10 cellular contexts compared by ENCODE assay signal in genomic region chr1:161721738-161722343, GRCh38. TPM values are rescaled to one million over a fixed set of nuclear protein-coding genes. Genes with fewer than 3 reads are reported as not detected.
A peak's percentile ranks its signal among the peaks of the same experiment; 100 is the strongest.
DNase-seq lines count a peak whose midpoint lies in the region; ATAC-seq and TF ChIP-seq lines count a peak whose summit lies in the region.
"Had no signal": no experiment of that assay in that cellular context is flagged by ENCODE, and none has a peak within 500 bp of the region (broad histone marks: within the 10 kb centered on the region; RNA-seq: fewer than 3 reads in every experiment).

No MANE protein-coding gene starts in this region.

- peak overlapping the region in 1 of 2 experiments; percentile 8; a peak in 1 of 4 replicates for H3K4me3 ChIP-seq in HCT116 (replicated peaks in 1 of 2; ENCODE audit: low read depth in 1 of 2, low read length in 2 of 2)
- no peak overlapping the region for H3K4me3 ChIP-seq in cardiac fibroblast (replicated peaks in 1 of 2; ENCODE audit: low read depth in 2 of 2, low read length in 2 of 2)
- H3K4me3 ChIP-seq: SK-N-MC had no signal

- no peaks in the 10 kb centered on the region for H3K9me3 Mint-ChIP-seq in stimulated activated effector memory CD8-positive, alpha-beta T cell treated with anti-CD3 and anti-CD28 coated beads, Interleukin-12 subunit alpha, Interleukin-12 subunit beta, amount 100 ng/mL, for 72 hours
- H3K9me3 Mint-ChIP-seq: activated T-cell treated with anti-CD3 and anti-CD28 coated beads, Interleukin-2, amount 50 U/mL, for 24 hours; IgD-negative memory B cell had no signal

- H3K27me3 ChIP-seq in HCT116 (ENCODE audit: insufficient read depth, low read length): no peaks in the 10 kb centered on the region

- H3K9me2 ChIP-seq in HCT116 (ENCODE audit: insufficient read depth): no peaks in the 10 kb centered on the region

- no peak for TF ChIP-seq RAD21 in HCT116 (IDR thresholded peaks at IDR 0.05; ENCODE audit: low read depth)

- H3K4me3 Mint-ChIP-seq in stimulated activated effector memory CD8-positive, alpha-beta T cell treated with anti-CD3 and anti-CD28 coated beads, Interleukin-12 subunit alpha, Interleukin-12 subunit beta, amount 100 ng/mL, for 72 hours: no peak overlapping the region
- H3K4me3 Mint-ChIP-seq: activated T-cell treated with anti-CD3 and anti-CD28 coated beads, Interleukin-2, amount 50 U/mL, for 24 hours had no signal

- BruUV-seq in HCT116 (replicated peaks; lab: Mats Ljungman, UMichigan): no TSS peak

- DNase-seq in HCT116 (ENCODE audit: low read depth, low spot score): no peak
- DNase-seq in OCI-M1 (lab: John Stamatoyannopoulos, UW): peak; percentile 91
- DNase-seq in cardiac fibroblast (ENCODE audit: low read depth in 2 of 2): peak; percentile 79 to 88
- DNase-seq in stimulated activated effector memory CD8-positive, alpha-beta T cell treated with anti-CD3 and anti-CD28 coated beads, Interleukin-12 subunit alpha, Interleukin-12 subunit beta, amount 100 ng/mL, for 72 hours (ENCODE audit: low spot score in 2 of 2): no peak
- DNase-seq in NCI-H345 (lab: John Stamatoyannopoulos, UW): no peak
- no peak for DNase-seq in activated effector memory CD4-positive, alpha-beta T cell treated with Interleukin-2 at 50 U/mL for 16 hours
- no peak for DNase-seq in hypothalamus (lab: John Stamatoyannopoulos, UW)
- DNase-seq: activated T-cell treated with anti-CD3 and anti-CD28 coated beads, Interleukin-2, amount 50 U/mL, for 24 hours had no signal

- H3K36me3 Mint-ChIP-seq in stimulated activated effector memory CD8-positive, alpha-beta T cell treated with anti-CD3 and anti-CD28 coated beads, Interleukin-12 subunit alpha, Interleukin-12 subunit beta, amount 100 ng/mL, for 72 hours: no peaks in the 10 kb centered on the region

- peaks cover 38% of the 10 kb centered on the region for H3K4me1 Mint-ChIP-seq in stimulated activated effector memory CD8-positive, alpha-beta T cell treated with anti-CD3 and anti-CD28 coated beads, Interleukin-12 subunit alpha, Interleukin-12 subunit beta, amount 100 ng/mL, for 72 hours

- H2AFZ ChIP-seq in HCT116 (ENCODE audit: low read depth, low read length, poor library complexity, severe bottlenecking): peak overlapping the region; percentile 10

- peak; percentile 25; the same call in 1 of the 2 replicates for ATAC-seq in HCT116
- ATAC-seq in stimulated activated effector memory CD8-positive, alpha-beta T cell treated with anti-CD3 and anti-CD28 coated beads, Interleukin-12 subunit alpha, Interleukin-12 subunit beta, amount 100 ng/mL, for 72 hours: peak; percentile 69

- intact Hi-C loops in HCT116 (cut with micrococcal nuclease): no loop called here

- no peaks in the 10 kb centered on the region for H3K9me3 ChIP-seq in HCT116 (ENCODE audit: control insufficient read depth in 1 of 2, insufficient read depth in 1 of 2, low read depth in 1 of 2, low read length in 2 of 2)

- CTCF ChIA-PET in HCT116 (lab: Charles Lee): interaction anchor here (1.3 kb wide), 1 partner anchor 17 kb away, joined by 3 read pairs; no protein-coding TSS in a partner anchor

- RAD21 ChIA-PET in HCT116 (lab: Charles Lee; ENCODE audit: low non-redundant PET in 1 of 2, low total read pairs in 2 of 2, uncharacterized antibody in 2 of 2, unreplicated experiment in 2 of 2): no interaction called here

- no peak overlapping the region for H3K9ac ChIP-seq in HCT116 (ENCODE audit: low read length)

- TF ChIP-seq POLR2A in HCT116 (IDR thresholded peaks at IDR 0.05; ENCODE audit: borderline replicate concordance, extremely low read depth, insufficient read depth, insufficient read length): no peak

- peak overlapping the region; percentile 59 for H3K4me2 ChIP-seq in HCT116 (ENCODE audit: low read length)

- no peaks in the 10 kb centered on the region for H3K36me3 ChIP-seq in HCT116 (ENCODE audit: control insufficient read depth in 1 of 2, insufficient read depth in 2 of 2, low read length in 2 of 2)

- H3K79me2 ChIP-seq in HCT116 (ENCODE audit: insufficient read depth, low read length): no peaks in the 10 kb centered on the region; the same call in 1 of the 2 replicates

- POLR2A ChIA-PET in HCT116 (lab: Charles Lee): no interaction called here

- no peak overlapping the region for H3K27ac Mint-ChIP-seq in stimulated activated effector memory CD8-positive, alpha-beta T cell treated with anti-CD3 and anti-CD28 coated beads, Interleukin-12 subunit alpha, Interleukin-12 subunit beta, amount 100 ng/mL, for 72 hours
- H3K27ac Mint-ChIP-seq: activated T-cell treated with anti-CD3 and anti-CD28 coated beads, Interleukin-2, amount 50 U/mL, for 24 hours; IgD-negative memory B cell had no signal

- no peaks in the 10 kb centered on the region for H4K20me1 ChIP-seq in HCT116 (ENCODE audit: insufficient read depth)

- TF ChIP-seq CTCF in HCT116 (IDR thresholded peaks at IDR 0.05 in 2 of 3, conservative IDR thresholded peaks at IDR 0.05 in 1 of 3; ENCODE audit: borderline replicate concordance in 1 of 3, insufficient read depth in 1 of 3, low read depth in 2 of 3, low read length in 2 of 3) (no peak), cardiac fibroblast (IDR thresholded peaks at IDR 0.05; ENCODE audit: low read depth, low read length) (no peak)

- H3K4me1 ChIP-seq in HCT116 (ENCODE audit: control insufficient read depth in 1 of 2, insufficient read depth in 2 of 2, low read length in 2 of 2): peaks cover 12 to 55% of the 10 kb centered on the region in 2 experiments

- no peak overlapping the region for H3K27ac ChIP-seq in HCT116 (ENCODE audit: low read depth, low read length)
- H3K27ac ChIP-seq: SK-N-MC had no signal

TF ChIP-seq in HCT116, 20 proteins besides CTCF, POLR2A, EP300 and RAD21:
- TF ChIP-seq TCF7L2 (IDR thresholded peaks at IDR 0.05; ENCODE audit: borderline replicate concordance, extremely low read depth, insufficient read depth, insufficient read length) (peak; percentile 5), SP1 (IDR thresholded peaks at IDR 0.05; ENCODE audit: low read depth) (0 out of 2 replicates have a peak, but pooled peaks have one; percentile 27), ELF1 (IDR thresholded peaks at IDR 0.05; ENCODE audit: borderline replicate concordance, low read depth) (no peak), CBX3 (IDR thresholded peaks at IDR 0.05; ENCODE audit: low read depth) (peak; percentile 37; the same call in 1 of the 2 replicates), YY1 (IDR thresholded peaks at IDR 0.05; ENCODE audit: extremely low read depth, insufficient replicate concordance, low read depth, low read length) (no peak), FOSL1 (IDR thresholded peaks at IDR 0.05; ENCODE audit: low read depth) (peak; percentile 30; the same call in 1 of the 2 replicates)
- TF ChIP-seq, protein P1, sequence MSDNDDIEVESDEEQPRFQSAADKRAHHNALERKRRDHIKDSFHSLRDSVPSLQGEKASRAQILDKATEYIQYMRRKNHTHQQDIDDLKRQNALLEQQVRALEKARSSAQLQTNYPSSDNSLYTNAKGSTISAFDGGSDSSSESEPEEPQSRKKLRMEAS (IDR thresholded peaks at IDR 0.05): 0 out of 2 replicates have a peak, but pooled peaks have one; percentile 7

RNA-seq across cellular contexts. Expression of gene FCRLB, which starts 0.5 kb away (rescaled TPM):
- 1.0 TPM for total RNA-seq in HCT116 (2021; ENCODE audit: unreplicated experiment)
- 0.56 and 1.1 TPM in 2 replicates for polyA plus RNA-seq in HCT116 (2012)

RNA-seq across cellular contexts. Expression of gene FCRLA, which starts 14.8 kb away (rescaled TPM):
- total RNA-seq in HCT116 (2021; ENCODE audit: unreplicated experiment): 0.25 TPM
- polyA plus RNA-seq in HCT116 (2012): 0.10 and 0.27 TPM in 2 replicates

RNA-seq across cellular contexts. Expression of gene DUSP12, which starts 27.7 kb away (rescaled TPM):
- 31.6 TPM for total RNA-seq in HCT116 (2021; ENCODE audit: unreplicated experiment)
- polyA plus RNA-seq in HCT116 (2012): 24.2 and 28.3 TPM in 2 replicates

RNA-seq across cellular contexts. Expression of gene ATF6, which starts 44.3 kb away (rescaled TPM):
- total RNA-seq in HCT116 (2021; ENCODE audit: unreplicated experiment): 20.9 TPM
- 14.7 and 16.4 TPM in 2 replicates for polyA plus RNA-seq in HCT116 (2012)

RNA-seq across cellular contexts. Expression of gene FCGR2B, which starts 58.9 kb away (rescaled TPM):
- total RNA-seq in HCT116 (2021; ENCODE audit: unreplicated experiment): not detected
- not detected in 2 replicates for polyA plus RNA-seq in HCT116 (2012)

Comparison
In these comparisons a context has a peak if more than half of its experiments do, and no peak if none do; other contexts are left out.
1. DNase-seq: peak in OCI-M1 (single experiment) and cardiac fibroblast (2 of 2); none in HCT116 (single experiment), stimulated activated effector memory CD8-positive, alpha-beta T cell treated with anti-CD3 and anti-CD28 coated beads, Interleukin-12 subunit alpha, Interleukin-12 subunit beta, amount 100 ng/mL, for 72 hours (0 of 2), NCI-H345 (single experiment), activated effector memory CD4-positive, alpha-beta T cell treated with Interleukin-2 at 50 U/mL for 16 hours (single experiment) and hypothalamus (0 of 51).